Comparison of ENCODE assay signal across 11 cellular contexts in the genomic region with DNA sequence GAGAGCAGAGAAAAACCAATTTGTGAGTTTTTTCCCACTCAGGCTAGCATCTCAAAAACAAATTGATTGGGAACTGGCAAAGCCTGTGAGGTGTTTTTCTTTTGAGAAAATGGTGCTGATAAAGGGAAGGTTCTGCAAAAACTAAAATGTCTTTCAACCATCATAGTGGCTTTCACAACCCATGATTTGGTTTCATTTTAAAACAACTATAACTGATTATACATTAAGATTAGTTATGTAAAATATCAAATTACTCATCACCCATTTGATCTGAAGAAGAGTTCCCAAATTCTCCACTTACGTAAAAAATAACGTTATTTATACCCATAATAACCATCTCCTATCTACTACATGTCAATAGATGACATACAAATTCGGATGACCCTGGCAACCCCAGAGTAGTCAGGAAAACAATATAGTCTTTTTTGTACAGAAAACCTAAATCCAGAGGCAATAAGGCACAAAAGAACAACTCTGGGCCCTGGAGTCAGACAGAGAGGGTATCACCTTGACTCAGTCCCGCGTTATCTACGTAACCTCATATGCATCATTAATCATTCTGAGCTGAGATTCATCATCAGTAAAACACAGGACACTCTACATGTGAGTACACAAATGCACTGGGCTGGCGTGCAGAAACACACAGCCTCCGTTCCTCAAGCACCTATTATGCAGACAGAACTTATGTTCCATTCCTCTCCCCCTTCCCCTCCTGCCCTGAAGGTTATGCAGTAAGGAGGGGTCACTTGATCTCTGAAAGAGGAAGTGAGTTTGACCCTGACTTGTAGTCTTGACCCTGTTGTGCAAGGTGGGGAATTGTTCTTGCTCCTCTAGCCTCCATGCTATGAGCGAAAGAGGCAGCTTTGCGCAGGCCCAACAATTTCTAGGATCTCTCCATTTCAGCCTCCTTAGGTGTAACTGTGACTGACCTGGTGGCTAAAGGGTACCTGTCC.
"Had no signal": no experiment of that assay in that cellular context is flagged by ENCODE, and none has a peak within 500 bp of the region (broad histone marks: within the 10 kb centered on the region; RNA-seq: fewer than 3 reads in every experiment).

No MANE protein-coding gene starts in this region.

- H3K27me3 Mint-ChIP-seq: activated CD4-positive, alpha-beta T cell treated with anti-CD3 and anti-CD28 coated beads, Interleukin-2, amount 10 ng/mL, durations not matched to agents 24 days and 14 days; activated naive CD4-positive, alpha-beta T cell treated with anti-CD3 and anti-CD28 coated beads, Interleukin-2, amount 10 ng/mL, durations not matched to agents 7 days and 5 days; dendritic cell treated with granulocyte-macrophage colony-stimulating factor and Interleukin-4, amounts not matched to agents 40 ng/mL and 50 ng/mL, for 4 days; effector memory CD8-positive, alpha-beta T cell had no signal

- DNase-seq: activated CD4-positive, alpha-beta T cell treated with anti-CD3 and anti-CD28 coated beads, Interleukin-2, amount 10 ng/mL, durations not matched to agents 24 days and 14 days; activated naive CD4-positive, alpha-beta T cell treated with anti-CD3 and anti-CD28 coated beads, Interleukin-2, amount 10 ng/mL, durations not matched to agents 7 days and 5 days; adrenal gland; effector memory CD8-positive, alpha-beta T cell; kidney; stimulated activated naive CD8-positive, alpha-beta T cell treated with anti-CD3 and anti-CD28 coated beads, Interleukin-15, Interleukin-2, amounts not matched to agents 100 U/mL and 50 U/mL, for 24 hours; testis had no signal

- H3K27ac Mint-ChIP-seq: activated CD4-positive, alpha-beta T cell treated with anti-CD3 and anti-CD28 coated beads, Interleukin-2, amount 10 ng/mL, durations not matched to agents 24 days and 14 days; activated naive CD4-positive, alpha-beta T cell treated with anti-CD3 and anti-CD28 coated beads, Interleukin-2, amount 10 ng/mL, durations not matched to agents 7 days and 5 days; dendritic cell treated with granulocyte-macrophage colony-stimulating factor and Interleukin-4, amounts not matched to agents 40 ng/mL and 50 ng/mL, for 4 days; effector memory CD8-positive, alpha-beta T cell had no signal

- ATAC-seq: effector memory CD8-positive, alpha-beta T cell; gastroesophageal sphincter; sciatic nerve; stimulated activated naive CD8-positive, alpha-beta T cell treated with anti-CD3 and anti-CD28 coated beads, Interleukin-15, Interleukin-2, amounts not matched to agents 100 U/mL and 50 U/mL, for 24 hours had no signal

- H3K4me1 Mint-ChIP-seq: activated naive CD4-positive, alpha-beta T cell treated with anti-CD3 and anti-CD28 coated beads, Interleukin-2, amount 10 ng/mL, durations not matched to agents 7 days and 5 days; neural crest cell had no signal

- H3K36me3 Mint-ChIP-seq: activated naive CD4-positive, alpha-beta T cell treated with anti-CD3 and anti-CD28 coated beads, Interleukin-2, amount 10 ng/mL, durations not matched to agents 7 days and 5 days had no signal

- H3K9me3 Mint-ChIP-seq: activated CD4-positive, alpha-beta T cell treated with anti-CD3 and anti-CD28 coated beads, Interleukin-2, amount 10 ng/mL, durations not matched to agents 24 days and 14 days; activated naive CD4-positive, alpha-beta T cell treated with anti-CD3 and anti-CD28 coated beads, Interleukin-2, amount 10 ng/mL, durations not matched to agents 7 days and 5 days; dendritic cell treated with granulocyte-macrophage colony-stimulating factor and Interleukin-4, amounts not matched to agents 40 ng/mL and 50 ng/mL, for 4 days; effector memory CD8-positive, alpha-beta T cell had no signal

- H3K4me3 Mint-ChIP-seq: activated CD4-positive, alpha-beta T cell treated with anti-CD3 and anti-CD28 coated beads, Interleukin-2, amount 10 ng/mL, durations not matched to agents 24 days and 14 days; activated naive CD4-positive, alpha-beta T cell treated with anti-CD3 and anti-CD28 coated beads, Interleukin-2, amount 10 ng/mL, durations not matched to agents 7 days and 5 days; dendritic cell treated with granulocyte-macrophage colony-stimulating factor and Interleukin-4, amounts not matched to agents 40 ng/mL and 50 ng/mL, for 4 days; effector memory CD8-positive, alpha-beta T cell; neural crest cell had no signal
